Comparison of ENCODE assay signal across 12 cellular contexts in the genomic region with DNA sequence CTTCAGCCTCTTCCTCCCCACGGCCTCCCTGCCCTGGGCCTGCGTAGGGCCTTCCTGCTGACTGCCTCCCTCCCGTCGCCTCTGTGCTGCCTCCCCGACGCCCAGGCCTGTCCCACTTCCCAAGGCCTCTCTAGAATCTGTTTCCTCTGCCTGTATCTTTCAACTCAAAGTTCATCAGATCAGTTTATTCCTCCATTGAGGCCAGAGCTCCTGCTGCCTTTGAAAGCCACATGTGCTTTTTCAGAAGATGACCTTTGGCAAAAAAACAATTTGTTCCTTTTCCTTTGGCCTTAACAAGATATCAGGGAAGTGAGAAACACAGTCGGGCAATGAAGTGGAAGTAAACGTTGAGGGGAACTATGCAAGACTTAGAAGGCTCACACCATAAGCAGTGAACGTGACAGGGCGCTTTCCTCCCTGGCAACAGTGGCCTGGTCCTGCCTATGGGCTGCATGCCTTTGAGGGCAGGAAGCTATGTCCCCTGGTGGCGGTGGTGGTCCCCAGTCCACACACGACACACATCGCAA.
DNase-seq lines count a peak whose midpoint lies in the region; ATAC-seq, FAIRE-seq and TF ChIP-seq lines count a peak whose summit lies in the region.
"Had no signal": no experiment of that assay in that cellular context is flagged by ENCODE, and none has a peak within 500 bp of the region (broad histone marks: within the 10 kb centered on the region; RNA-seq: fewer than 3 reads in every experiment).

No MANE protein-coding gene starts in this region.

- H2BK20ac ChIP-seq in H9 (ENCODE audit: low read depth, low read length, poor library complexity, severe bottlenecking) = no peak overlapping the region

- no peak for TF ChIP-seq CTCF in H9 (conservative IDR thresholded peaks at IDR 0.05)
- no peak for TF ChIP-seq CTCF in adrenal gland (IDR thresholded peaks at IDR 0.05)

- H3K4me3 ChIP-seq in adrenal gland (no peak overlapping the region), small intestine (ENCODE audit: low read depth in 1 of 2, low read length in 2 of 2) (no peak overlapping the region)

- H3K14ac ChIP-seq in H9 (ENCODE audit: insufficient read depth, low read length) = no peak overlapping the region

- TF ChIP-seq POLR2A in adrenal gland (IDR thresholded peaks at IDR 0.05) = no peak

- ATAC-seq in left lobe of liver = peak; percentile 25
- ATAC-seq in naive thymus-derived CD8-positive, alpha-beta T cell = no peak
- ATAC-seq: effector memory CD8-positive, alpha-beta T cell had no signal

- DNase-seq in H9 (no peak), adrenal gland (peak in 5 of 7 donors; percentile 45 to 75 (median 49)), left lobe of liver (ENCODE audit: low spot score) (no peak), small intestine (peak; percentile 25), NCI-H510A treated with DMSO at 0.1 percent for 48 hours (lab: John Stamatoyannopoulos, UW) (no peak), epidermal melanocyte (ENCODE audit: insufficient read length, low spot score) (no peak)
- no peak for DNase-seq in naive thymus-derived CD8-positive, alpha-beta T cell
- no peak for DNase-seq in activated T-cell treated with anti-CD3 and anti-CD28 coated beads, Interleukin-2, amount 50 U/mL, for 1 hour
- DNase-seq: activated B cell treated with CpG ODN at 0.5 μM for 24 hours; activated T-cell treated with anti-CD3 and anti-CD28 coated beads for 4 hours; effector memory CD8-positive, alpha-beta T cell had no signal

- no peaks in the 10 kb centered on the region for H3K27me3 ChIP-seq in H9 (ENCODE audit: insufficient read depth, low read length)
- H3K27me3 ChIP-seq in adrenal gland = no peaks in the 10 kb centered on the region
- H3K27me3 ChIP-seq in small intestine (ENCODE audit: control insufficient read depth in 2 of 2, insufficient read depth in 2 of 2, low read length in 2 of 2) = no peaks in the 10 kb centered on the region

- no CpG with 5 or more reads among the region's 13 CpGs for WGBS in H9 (ENCODE audit: extremely low coverage, insufficient read length, low lambda C conversion rate)
- 62 to 68% (median 63%) methylated on average over 11 to 13 of the region's 13 CpGs for WGBS in adrenal gland, 4 donors
- 75 to 82% (median 80%) methylated on average over 13 of the region's 13 CpGs for WGBS in small intestine, 3 donors

- no peaks in the 10 kb centered on the region for H3K23me2 ChIP-seq in H9 (ENCODE audit: insufficient read length, low read depth, low read length, poor library complexity, severe bottlenecking)

- H3K9me3 Mint-ChIP-seq in H9 = peaks cover 6 to 7% of the 10 kb centered on the region in 2 experiments; a peak in 3 of 5 replicates
- no peaks in the 10 kb centered on the region for H3K9me3 Mint-ChIP-seq in naive thymus-derived CD8-positive, alpha-beta T cell
- H3K9me3 Mint-ChIP-seq: activated B cell treated with CpG ODN at 0.5 μM for 24 hours; effector memory CD8-positive, alpha-beta T cell had no signal

- H3K27ac ChIP-seq in H9 (ENCODE audit: insufficient read length, low read depth, low read length) (no peak overlapping the region), adrenal gland (peak overlapping the region; percentile 51 to 94 (median 53)), small intestine (ENCODE audit: low read depth in 1 of 2, low read length in 1 of 2) (peak overlapping the region in 1 of 2 donors; percentile 76)
- H3K27ac ChIP-seq: RWPE1 had no signal

- peak overlapping the region in 1 of 3 experiments; percentile 50; a peak in 1 of 7 replicates for H3K27ac Mint-ChIP-seq in H9
- no peak overlapping the region for H3K27ac Mint-ChIP-seq in naive thymus-derived CD8-positive, alpha-beta T cell
- H3K27ac Mint-ChIP-seq: activated B cell treated with CpG ODN at 0.5 μM for 24 hours; effector memory CD8-positive, alpha-beta T cell had no signal

- H3K79me1 ChIP-seq in H9 (ENCODE audit: insufficient read depth, low read depth, low read length, poor library complexity, severe bottlenecking) = no peaks in the 10 kb centered on the region

- H3K4me2 ChIP-seq in H9 (ENCODE audit: insufficient read depth, insufficient read length, low read length) = no peak overlapping the region

- H3K4me1 Mint-ChIP-seq in H9 = peaks cover 9 to 15% of the 10 kb centered on the region in 2 experiments
- H3K4me1 Mint-ChIP-seq in naive thymus-derived CD8-positive, alpha-beta T cell = peaks cover 0 to 22% (median 0%) of the 10 kb centered on the region in 4 donors

- H3K4me3 Mint-ChIP-seq in H9 = no peak overlapping the region
- H3K4me3 Mint-ChIP-seq in naive thymus-derived CD8-positive, alpha-beta T cell = peak overlapping the region in 1 of 10 donors; percentile 43
- H3K4me3 Mint-ChIP-seq: activated B cell treated with CpG ODN at 0.5 μM for 24 hours; effector memory CD8-positive, alpha-beta T cell had no signal

- H2AFZ ChIP-seq in H9 (ENCODE audit: low read length) = no peak overlapping the region

- H3K79me2 ChIP-seq in H9 (ENCODE audit: insufficient read depth, low read length) = no peaks in the 10 kb centered on the region

- no peaks in the 10 kb centered on the region for H4K20me1 ChIP-seq in H9 (ENCODE audit: control insufficient read depth, insufficient read depth, insufficient read length)

- intact Hi-C loops in adrenal gland (cut with DNase I) = no loop called here

- no peaks in the 10 kb centered on the region for H3K36me3 ChIP-seq in adrenal gland (replicated peaks in 1 of 2)
- H3K36me3 ChIP-seq in small intestine (ENCODE audit: control insufficient read depth in 2 of 2, insufficient read depth in 2 of 2, low read length in 2 of 2) = no peaks in the 10 kb centered on the region

- POLR2A ChIA-PET in naive thymus-derived CD8-positive, alpha-beta T cell (lab: Charles Lee) = no interaction called here

- H3K4me1 ChIP-seq in H9 (ENCODE audit: insufficient read depth, low read length) (no peaks in the 10 kb centered on the region; the same call in 1 of the 2 replicates), adrenal gland (replicated peaks in 1 of 2) (peaks cover 5 to 38% of the 10 kb centered on the region in 2 donors), small intestine (ENCODE audit: control insufficient read depth in 2 of 2, insufficient read depth in 1 of 2, low read depth in 1 of 2, low read length in 1 of 2) (no peaks in the 10 kb centered on the region)

- H4K8ac ChIP-seq in H9 (replicated peaks; ENCODE audit: insufficient read length, low read depth, low read length) = no peak overlapping the region

- H3T11ph ChIP-seq in H9 (ENCODE audit: low read length) = no peak overlapping the region

- no peak overlapping the region for H3K4ac ChIP-seq in H9 (ENCODE audit: low read depth, low read length)

- no peak overlapping the region for H4K91ac ChIP-seq in H9 (ENCODE audit: insufficient read length, low read depth, low read length)

- no peak overlapping the region for H3K23ac ChIP-seq in H9 (ENCODE audit: insufficient read length, low read depth, low read length)

- no peak overlapping the region for H2BK15ac ChIP-seq in H9 (ENCODE audit: low read depth, low read length)

- no peak overlapping the region for H3K9ac ChIP-seq in H9 (ENCODE audit: extremely low read depth, insufficient read length, low read length)

- H3K36me3 Mint-ChIP-seq in H9 (ENCODE audit: insufficient read depth in 1 of 3, low read depth in 3 of 3) = peaks cover 0 to 8% (median 3%) of the 10 kb centered on the region in 3 experiments; a peak in 2 of 7 replicates
- H3K36me3 Mint-ChIP-seq in naive thymus-derived CD8-positive, alpha-beta T cell = no peaks in the 10 kb centered on the region

- no peaks in the 10 kb centered on the region for H3K9me3 ChIP-seq in H9 (ENCODE audit: control insufficient read depth, low read depth, low read length)
- no peaks in the 10 kb centered on the region for H3K9me3 ChIP-seq in adrenal gland (replicated peaks in 1 of 3)
- no peaks in the 10 kb centered on the region for H3K9me3 ChIP-seq in small intestine (ENCODE audit: control insufficient read depth, low read depth)

- H3K27me3 Mint-ChIP-seq in H9 (ENCODE audit: low read depth) = no peaks in the 10 kb centered on the region
- no peaks in the 10 kb centered on the region for H3K27me3 Mint-ChIP-seq in naive thymus-derived CD8-positive, alpha-beta T cell
- H3K27me3 Mint-ChIP-seq: activated B cell treated with CpG ODN at 0.5 μM for 24 hours had no signal

- H2BK5ac ChIP-seq in H9 (ENCODE audit: insufficient read length, low read length) = no peak overlapping the region

- H3K18ac ChIP-seq in H9 (ENCODE audit: insufficient read length, low read depth, low read length) = peak overlapping the region; percentile 14

- H2BK12ac ChIP-seq in H9 (ENCODE audit: insufficient read length, low read depth, low read length) = no peak overlapping the region

- H3K56ac ChIP-seq in H9 (ENCODE audit: insufficient read length, low read depth, low read length) = no peak overlapping the region

- no peak overlapping the region for H2AK5ac ChIP-seq in H9 (ENCODE audit: insufficient read length, low read length)

- no peak overlapping the region for H2BK120ac ChIP-seq in H9 (ENCODE audit: low read depth, low read length, poor library complexity, severe bottlenecking)

- no peak for FAIRE-seq in small intestine (lab: Jason Lieb, UNC)

- H4K5ac ChIP-seq in H9 (ENCODE audit: insufficient read length, low read depth, low read length) = no peak overlapping the region

Comparison
In these comparisons a context has a peak if more than half of its experiments do, and no peak if none do; other contexts are left out.
1. DNase-seq: peak in adrenal gland (5 of 7) and small intestine (single experiment); none in H9 (single experiment), left lobe of liver (single experiment), naive thymus-derived CD8-positive, alpha-beta T cell (0 of 10), NCI-H510A treated with DMSO at 0.1 percent for 48 hours (single experiment), epidermal melanocyte (single experiment) and activated T-cell treated with anti-CD3 and anti-CD28 coated beads, Interleukin-2, amount 50 U/mL, for 1 hour (single experiment).